Comparison of ENCODE assay signal across 8 cellular contexts in the genomic region with DNA sequence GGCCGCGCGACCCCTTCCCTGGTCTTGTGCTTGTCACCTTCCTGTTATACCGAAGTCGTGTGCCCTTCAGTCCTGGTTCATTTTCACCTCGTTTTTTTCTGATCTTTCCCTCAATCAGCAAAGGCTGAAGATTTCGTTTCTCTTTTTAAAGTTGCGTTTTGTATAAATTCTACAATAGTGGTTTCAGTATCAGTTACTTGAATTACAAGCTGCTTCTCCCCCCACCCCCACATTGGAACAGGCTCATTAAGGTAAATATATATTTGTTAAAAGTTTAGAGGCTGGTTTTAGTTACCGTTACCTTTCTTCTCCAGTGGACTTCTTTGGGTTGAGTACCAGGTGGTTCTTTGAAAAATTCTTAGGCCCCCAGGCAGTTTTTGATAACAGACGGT. TPM values are rescaled to one million over a fixed set of nuclear protein-coding genes. Genes with fewer than 3 reads are reported as not detected.
DNase-seq lines count a peak whose midpoint lies in the region; ATAC-seq and TF ChIP-seq lines count a peak whose summit lies in the region.

No MANE protein-coding gene starts in this region.

- TF ChIP-seq CTCF in AG04449 (IDR thresholded peaks at IDR 0.05; ENCODE audit: insufficient read depth, low read length, missing control alignments) (no peak), liver (IDR thresholded peaks at IDR 0.05; ENCODE audit: low read depth, low read length, missing input control) (no peak), upper lobe of right lung (IDR thresholded peaks at IDR 0.05) (no peak)

- H3K9me3 ChIP-seq in liver (ENCODE audit: control insufficient read depth in 4 of 4, low read length in 3 of 4) (peaks cover 0 to 3% (median 0%) of the 10 kb centered on the region in 4 donors), upper lobe of right lung (no peaks in the 10 kb centered on the region)

- H3K27me3 Mint-ChIP-seq in activated naive CD8-positive, alpha-beta T cell treated with anti-CD3 and anti-CD28 coated beads for 36 hours, result no peaks in the 10 kb centered on the region

- WGBS in liver, result 2% methylated on average over 10 of the region's 10 CpGs

- peaks cover 28% of the 10 kb centered on the region for H3K36me3 Mint-ChIP-seq in activated naive CD8-positive, alpha-beta T cell treated with anti-CD3 and anti-CD28 coated beads for 36 hours

- ATAC-seq in GM21786 (IDR thresholded peaks at IDR 0.05; ENCODE audit: unreplicated experiment), result peak; percentile 8
- no peak for ATAC-seq in upper lobe of right lung
- no peak for ATAC-seq in HG03139 (IDR thresholded peaks at IDR 0.05; ENCODE audit: unreplicated experiment)

- CTCF ChIA-PET in AG04449 (lab: Yijun Ruan, JAX), result interaction anchor here (1.3 to 16.5 kb wide), 2 partner anchors 98 to 169 kb away, joined by 3 to 449 read pairs; no protein-coding TSS in a partner anchor

- POLR2A ChIA-PET in AG04449 (lab: Yijun Ruan, JAX), result no interaction called here

- peak overlapping the region; percentile 90 for H3K4me3 ChIP-seq in AG04449 (ENCODE audit: low read depth, low read length)
- peak overlapping the region; percentile 92 to 96 (median 96) for H3K4me3 ChIP-seq in liver (ENCODE audit: low read depth in 1 of 3, low read length in 3 of 3)
- peak overlapping the region; percentile 91 for H3K4me3 ChIP-seq in upper lobe of right lung

- peak overlapping the region; percentile 100 for H3K27ac Mint-ChIP-seq in activated naive CD8-positive, alpha-beta T cell treated with anti-CD3 and anti-CD28 coated beads for 36 hours

- H3K9me3 Mint-ChIP-seq in activated naive CD8-positive, alpha-beta T cell treated with anti-CD3 and anti-CD28 coated beads for 36 hours, result no peaks in the 10 kb centered on the region

- DNase-seq in AG04449 (ENCODE audit: low read depth, low spot score) (no peak), upper lobe of right lung (no peak), NCI-H2081 (lab: John Stamatoyannopoulos, UW) (no peak)
- no peak for DNase-seq in activated naive CD8-positive, alpha-beta T cell treated with anti-CD3 and anti-CD28 coated beads for 36 hours
- DNase-seq in activated CD4-positive, CD25-positive, alpha-beta regulatory T cell treated with anti-CD3 and anti-CD28 coated beads, Interleukin-2, amount 50 U/mL, for 72 hours, result no peak

- H3K9ac ChIP-seq in liver (ENCODE audit: low read depth in 1 of 2, low read length in 2 of 2), result peak overlapping the region; percentile 78 to 94

- no peak for TF ChIP-seq RAD21 in liver (IDR thresholded peaks at IDR 0.05)

- H3K36me3 ChIP-seq in liver (ENCODE audit: control insufficient read depth in 4 of 4, insufficient read depth in 3 of 4, low read depth in 1 of 4, low read length in 3 of 4), result peaks cover 4 to 10% (median 9%) of the 10 kb centered on the region in 4 donors
- H3K36me3 ChIP-seq in upper lobe of right lung, result peaks cover 23% of the 10 kb centered on the region

- intact Hi-C loops in upper lobe of right lung (cut with DNase I), result no loop called here

- H3K4me1 ChIP-seq in liver (ENCODE audit: control insufficient read depth in 4 of 4, insufficient read depth in 4 of 4, low read length in 3 of 4) (peaks cover 2 to 17% (median 14%) of the 10 kb centered on the region in 4 donors), upper lobe of right lung (peaks cover 30% of the 10 kb centered on the region)

- H3K27ac ChIP-seq in liver (ENCODE audit: low read depth in 1 of 2, low read length in 2 of 2) (peak overlapping the region; percentile 99), upper lobe of right lung (peak overlapping the region; percentile 100)

- H3K4me1 Mint-ChIP-seq in activated naive CD8-positive, alpha-beta T cell treated with anti-CD3 and anti-CD28 coated beads for 36 hours, result peaks cover 42% of the 10 kb centered on the region

- H3K27me3 ChIP-seq in liver (ENCODE audit: control insufficient read depth in 4 of 4, insufficient read depth in 4 of 4, low read length in 3 of 4), result no peaks in the 10 kb centered on the region
- no peaks in the 10 kb centered on the region for H3K27me3 ChIP-seq in upper lobe of right lung

- H3K4me3 Mint-ChIP-seq in activated naive CD8-positive, alpha-beta T cell treated with anti-CD3 and anti-CD28 coated beads for 36 hours, result peak overlapping the region; percentile 99

TF ChIP-seq in liver, 16 proteins besides CTCF, POLR2A, EP300 and RAD21:
- TF ChIP-seq, protein P1, sequence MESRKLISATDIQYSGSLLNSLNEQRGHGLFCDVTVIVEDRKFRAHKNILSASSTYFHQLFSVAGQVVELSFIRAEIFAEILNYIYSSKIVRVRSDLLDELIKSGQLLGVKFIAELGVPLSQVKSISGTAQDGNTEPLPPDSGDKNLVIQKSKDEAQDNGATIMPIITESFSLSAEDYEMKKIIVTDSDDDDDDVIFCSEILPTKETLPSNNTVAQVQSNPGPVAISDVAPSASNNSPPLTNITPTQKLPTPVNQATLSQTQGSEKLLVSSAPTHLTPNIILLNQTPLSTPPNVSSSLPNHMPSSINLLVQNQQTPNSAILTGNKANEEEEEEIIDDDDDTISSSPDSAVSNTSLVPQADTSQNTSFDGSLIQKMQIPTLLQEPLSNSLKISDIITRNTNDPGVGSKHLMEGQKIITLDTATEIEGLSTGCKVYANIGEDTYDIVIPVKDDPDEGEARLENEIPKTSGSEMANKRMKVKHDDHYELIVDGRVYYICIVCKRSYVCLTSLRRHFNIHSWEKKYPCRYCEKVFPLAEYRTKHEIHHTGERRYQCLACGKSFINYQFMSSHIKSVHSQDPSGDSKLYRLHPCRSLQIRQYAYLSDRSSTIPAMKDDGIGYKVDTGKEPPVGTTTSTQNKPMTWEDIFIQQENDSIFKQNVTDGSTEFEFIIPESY (IDR thresholded peaks at IDR 0.05), result peak; percentile 13
- TF ChIP-seq FOXA2 (IDR thresholded peaks at IDR 0.05) (no peak), YY1 (IDR thresholded peaks at IDR 0.05) (no peak), HNF4A (conservative IDR thresholded peaks at IDR 0.05) (no peak), HNF4G (IDR thresholded peaks at IDR 0.05) (no peak), NR2F2 (IDR thresholded peaks at IDR 0.05) (no peak)
TF ChIP-seq in liver: peak in this region for 1.

RNA-seq across cellular contexts. Expression of a gene that starts 0.9 kb away (rescaled TPM):
- 100 to 1,000 TPM; 414 to 435 TPM for total RNA-seq in activated naive CD8-positive, alpha-beta T cell treated with anti-CD3 and anti-CD28 coated beads for 36 hours
- total RNA-seq in liver, result 10 to 100 TPM; 51.8 to 57.6 TPM
- 100 to 1,000 TPM in 1 of 2 donors, 10 to 100 TPM in 1; 62.9 to 238 TPM for polyA plus RNA-seq in liver
- 142 TPM for total RNA-seq in upper lobe of right lung
